In genomic region chr19:12800873-12801465, GRCh38 we compare ENCODE assay signal across 8 cellular contexts. TPM values are rescaled to one million over a fixed set of nuclear protein-coding genes. Genes with fewer than 3 reads are reported as not detected.
A peak's percentile ranks its signal among the peaks of the same experiment; 100 is the strongest.
DNase-seq lines count a peak whose midpoint lies in the region; ATAC-seq, FAIRE-seq and TF ChIP-seq lines count a peak whose summit lies in the region.

No MANE protein-coding gene starts in this region.

- intact Hi-C loops in left colon (cut with DNase I, micrococcal nuclease), result loop anchor here in 1 of 2 donors (5.0 kb wide), 1 partner anchor 39 kb away; no protein-coding TSS in a partner anchor

- 16% methylated on average over 14 of the region's 38 CpGs for WGBS in suprapubic skin

- peak overlapping the region; percentile 88 for H3K4me2 ChIP-seq in Loucy (ENCODE audit: low read depth, low read length, poor library complexity, severe bottlenecking)

- H2AFZ ChIP-seq in Loucy (ENCODE audit: low read length), result peak overlapping the region; percentile 95

- peak overlapping the region; percentile 84 to 92 (median 90) for H3K27ac Mint-ChIP-seq in brain

- peaks cover 35% of the 10 kb centered on the region for H3K79me2 ChIP-seq in Loucy (ENCODE audit: insufficient read depth, low read length)

- H3K4me3 Mint-ChIP-seq in brain, result peak overlapping the region; percentile 92 to 95 (median 93)

- H3K36me3 Mint-ChIP-seq in brain, result peaks cover 23% of the 10 kb centered on the region

- H4K20me1 ChIP-seq in Loucy (ENCODE audit: insufficient read depth, low read length, poor library complexity, severe bottlenecking), result peaks cover 15% of the 10 kb centered on the region

- H3K9me3 Mint-ChIP-seq in brain, result no peaks in the 10 kb centered on the region

- H3K27ac ChIP-seq in C4-2B, result peak overlapping the region; percentile 98
- H3K27ac ChIP-seq in suprapubic skin, result peak overlapping the region; percentile 58

- TF ChIP-seq EP300 in suprapubic skin (IDR thresholded peaks at IDR 0.05), result no peak

- H3K27me3 ChIP-seq in Loucy (ENCODE audit: insufficient read depth, low read length, poor library complexity, severe bottlenecking), result no peaks in the 10 kb centered on the region
- no peaks in the 10 kb centered on the region for H3K27me3 ChIP-seq in suprapubic skin

- peak in 1 of 2 donors; percentile 58 for DNase-seq in left colon
- DNase-seq in suprapubic skin (ENCODE audit: low spot score in 2 of 2), result no peak
- DNase-seq in D721Med (ENCODE audit: insufficient read length, low spot score), result no peak

- H3K4me3 ChIP-seq in Loucy (ENCODE audit: low read length, poor library complexity, severe bottlenecking) (peak overlapping the region; percentile 89), suprapubic skin (peak overlapping the region; percentile 80)

- no peak for FAIRE-seq in D721Med (lab: Jason Lieb, UNC)

- no peak for TF ChIP-seq POLR2A in suprapubic skin (IDR thresholded peaks at IDR 0.05)

- H3K9me3 ChIP-seq in Loucy (ENCODE audit: insufficient read depth, low read depth, low read length), result no peaks in the 10 kb centered on the region
- H3K9me3 ChIP-seq in suprapubic skin, result no peaks in the 10 kb centered on the region

- H3K9me2 ChIP-seq in Loucy (replicated peaks; ENCODE audit: low read depth, low read length), result no peaks in the 10 kb centered on the region

- H3F3A ChIP-seq in Loucy (ENCODE audit: low read depth), result no peaks in the 10 kb centered on the region

- ATAC-seq in left colon (peak; percentile 22), GM18868 (IDR thresholded peaks at IDR 0.05; ENCODE audit: unreplicated experiment) (no peak), GM19395 (IDR thresholded peaks at IDR 0.05; ENCODE audit: unreplicated experiment) (no peak)

- peak overlapping the region; percentile 93 for H3K9ac ChIP-seq in Loucy (ENCODE audit: low read depth, low read length, poor library complexity, severe bottlenecking)

- H3K4me1 ChIP-seq in Loucy (ENCODE audit: insufficient read depth, low read length, poor library complexity, severe bottlenecking) (peaks cover 24% of the 10 kb centered on the region), suprapubic skin (peaks cover 34% of the 10 kb centered on the region)

- peaks cover 35% of the 10 kb centered on the region for H3K4me1 Mint-ChIP-seq in brain

- no peak for TF ChIP-seq CTCF in C4-2B (conservative IDR thresholded peaks at IDR 0.05)
- no peak for TF ChIP-seq CTCF in Loucy (conservative IDR thresholded peaks at IDR 0.05; ENCODE audit: low read length)
- no peak for TF ChIP-seq CTCF in brain (conservative IDR thresholded peaks at IDR 0.05)
- no peak for TF ChIP-seq CTCF in suprapubic skin (IDR thresholded peaks at IDR 0.05)
- no peak for TF ChIP-seq CTCF in D721Med (IDR thresholded peaks at IDR 0.05; ENCODE audit: insufficient read depth, missing control alignments)

- peaks cover 8% of the 10 kb centered on the region for H3K27me3 Mint-ChIP-seq in brain

- H3K36me3 ChIP-seq in Loucy (ENCODE audit: insufficient read depth, low read length) (peaks cover 6% of the 10 kb centered on the region; the same call in 1 of the 2 replicates), suprapubic skin (peaks cover 24% of the 10 kb centered on the region)

RNA-seq across cellular contexts. Expression of gene PRDX2, which starts 0.6 kb away (rescaled TPM):
- polyA plus RNA-seq in brain (ENCODE audit: insufficient read depth, low read depth, low replicate concordance), result 1,078 TPM
- total RNA-seq in left colon (100 to 1,000 TPM; 249 to 298 TPM), suprapubic skin (100 to 1,000 TPM; 270 to 579 (median 540) TPM)

RNA-seq across cellular contexts. Expression of gene THSD8, which starts 0.9 kb away (rescaled TPM):
- polyA plus RNA-seq in brain (ENCODE audit: insufficient read depth, low read depth, low replicate concordance), result 48.0 TPM
- total RNA-seq in left colon (1 to 10 TPM; 3.2 to 4.4 TPM), suprapubic skin (1 to 10 TPM in 1 of 4 donors, not detected in 3; 1.6 TPM)

RNA-seq across cellular contexts. Expression of gene RNASEH2A, which starts 5.4 kb away (rescaled TPM):
- 119 TPM for polyA plus RNA-seq in brain (ENCODE audit: insufficient read depth, low read depth, low replicate concordance)
- total RNA-seq in left colon, result 10 to 100 TPM in 1 of 2 donors, 1 to 10 TPM in 1; 5.7 to 10.9 TPM
- 10 to 100 TPM; 12.3 to 15.4 (median 14.0) TPM for total RNA-seq in suprapubic skin

RNA-seq across cellular contexts. Expression of gene JUNB, which starts 9.7 kb away (rescaled TPM):
- polyA plus RNA-seq in brain (ENCODE audit: insufficient read depth, low read depth, low replicate concordance), result 25.7 TPM
- total RNA-seq in left colon (100 to 1,000 TPM; 169 to 314 TPM), suprapubic skin (1,000 to 10,000 TPM in 3 of 4 donors, 100 to 1,000 TPM in 1; 687 to 2,027 (median 1,088) TPM)

RNA-seq across cellular contexts. Expression of gene HOOK2, which starts 25.6 kb away (rescaled TPM):
- polyA plus RNA-seq in brain (ENCODE audit: insufficient read depth, low read depth, low replicate concordance), result 14.8 TPM
- total RNA-seq in left colon (10 to 100 TPM; 58.3 to 83.1 TPM), suprapubic skin (100 to 1,000 TPM in 2 of 4 donors, 10 to 100 TPM in 2; 55.1 to 227 (median 83.6) TPM)
